19 cellular contexts compared by ENCODE assay signal in genomic region chr6:38378801-38379200, GRCh38.
"Had no signal": no experiment of that assay in that cellular context is flagged by ENCODE, and none has a peak within 500 bp of the region (broad histone marks: within the 10 kb centered on the region; RNA-seq: fewer than 3 reads in every experiment).

No MANE protein-coding gene starts in this region.

- DNase-seq: activated CD4-positive, alpha-beta T cell treated with anti-CD3 and anti-CD28 coated beads, Interleukin-2, amount 10 ng/mL, durations not matched to agents 7 days and 5 days; activated CD4-positive, CD25-positive, alpha-beta regulatory T cell; activated CD8-positive, alpha-beta T cell treated with anti-CD3 and anti-CD28 coated beads, Interleukin-2, amount 10 ng/mL, durations not matched to agents 7 days and 5 days; activated naive CD4-positive, alpha-beta T cell treated with Interleukin-2 at 50 U/mL for 16 hours; activated T-cell treated with anti-CD3 and anti-CD28 coated beads, Interleukin-2, amount 50 U/mL, for 24 hours; anterior cingulate cortex; colonic mucosa; endodermal cell; erythroblast; foreskin melanocyte; left lung; occipital lobe; posterior cingulate gyrus; stimulated activated CD4-positive, alpha-beta T cell treated with anti-CD3 and anti-CD28 coated beads, Interleukin-1b, Interleukin-23, amount 100 ng/mL, for 48 hours; stimulated activated naive CD8-positive, alpha-beta T cell treated with anti-CD3 and anti-CD28 coated beads, Interleukin-15, Interleukin-2, amounts not matched to agents 100 U/mL and 50 U/mL, for 24 hours had no signal

- H3K27me3 ChIP-seq: colonic mucosa, left lung, tibial nerve had no signal

- H3K4me3 ChIP-seq: colonic mucosa, left lung, tibial nerve had no signal

- H3K9me3 ChIP-seq: colonic mucosa, left lung, tibial nerve had no signal

- H3K27ac Mint-ChIP-seq: activated CD4-positive, alpha-beta T cell treated with anti-CD3 and anti-CD28 coated beads, Interleukin-2, amount 10 ng/mL, durations not matched to agents 7 days and 5 days; activated CD8-positive, alpha-beta T cell treated with anti-CD3 and anti-CD28 coated beads, Interleukin-2, amount 10 ng/mL, durations not matched to agents 7 days and 5 days; activated T-cell treated with anti-CD3 and anti-CD28 coated beads, Interleukin-2, amount 50 U/mL, for 24 hours; activated T-helper 2 cell treated with anti-CD3 and anti-CD28 coated beads, Interferon-gamma antibody, Interleukin-2, Interleukin-4, amounts not matched to agents 10 μg/mL and 5 μg/mL and 100 μg/mL, durations not matched to agents 14 hours and 24 hours and 36 hours; endodermal cell; T-helper 2 cell treated with Interferon-gamma antibody and Interleukin-4, amounts not matched to agents 5 μg/mL and 100 μg/mL, for 36 hours had no signal

- H3K36me3 ChIP-seq: colonic mucosa, left lung, tibial nerve had no signal

- H3K9me3 Mint-ChIP-seq: activated CD4-positive, alpha-beta T cell treated with anti-CD3 and anti-CD28 coated beads, Interleukin-2, amount 10 ng/mL, durations not matched to agents 7 days and 5 days; activated T-cell treated with anti-CD3 and anti-CD28 coated beads, Interleukin-2, amount 50 U/mL, for 24 hours; activated T-helper 2 cell treated with anti-CD3 and anti-CD28 coated beads, Interferon-gamma antibody, Interleukin-2, Interleukin-4, amounts not matched to agents 10 μg/mL and 5 μg/mL and 100 μg/mL, durations not matched to agents 14 hours and 24 hours and 36 hours; central memory CD8-positive, alpha-beta T cell; endodermal cell; T-helper 2 cell treated with Interferon-gamma antibody and Interleukin-4, amounts not matched to agents 5 μg/mL and 100 μg/mL, for 36 hours had no signal

- H3K4me1 ChIP-seq: colonic mucosa, left lung had no signal

- H3K4me3 Mint-ChIP-seq: activated CD4-positive, alpha-beta T cell treated with anti-CD3 and anti-CD28 coated beads, Interleukin-2, amount 10 ng/mL, durations not matched to agents 7 days and 5 days; activated CD8-positive, alpha-beta T cell treated with anti-CD3 and anti-CD28 coated beads, Interleukin-2, amount 10 ng/mL, durations not matched to agents 7 days and 5 days; activated T-cell treated with anti-CD3 and anti-CD28 coated beads, Interleukin-2, amount 50 U/mL, for 24 hours; central memory CD8-positive, alpha-beta T cell; endodermal cell; T-helper 2 cell treated with Interferon-gamma antibody and Interleukin-4, amounts not matched to agents 5 μg/mL and 100 μg/mL, for 36 hours had no signal

- ATAC-seq: activated CD8-positive, alpha-beta T cell treated with anti-CD3 and anti-CD28 coated beads, Interleukin-2, amount 10 ng/mL, durations not matched to agents 7 days and 5 days; left lung; stimulated activated naive CD8-positive, alpha-beta T cell treated with anti-CD3 and anti-CD28 coated beads, Interleukin-15, Interleukin-2, amounts not matched to agents 100 U/mL and 50 U/mL, for 24 hours had no signal

- H3K4me1 Mint-ChIP-seq: activated CD4-positive, alpha-beta T cell treated with anti-CD3 and anti-CD28 coated beads, Interleukin-2, amount 10 ng/mL, durations not matched to agents 7 days and 5 days; endodermal cell had no signal

- H3K27me3 Mint-ChIP-seq: activated CD4-positive, alpha-beta T cell treated with anti-CD3 and anti-CD28 coated beads, Interleukin-2, amount 10 ng/mL, durations not matched to agents 7 days and 5 days; activated T-cell treated with anti-CD3 and anti-CD28 coated beads, Interleukin-2, amount 50 U/mL, for 24 hours; central memory CD8-positive, alpha-beta T cell had no signal

- H3K27ac ChIP-seq: colonic mucosa, left lung, tibial nerve had no signal
